9 cellular contexts compared by ENCODE assay signal in genomic region chr3:120450261-120450913, GRCh38. TPM values are rescaled to one million over a fixed set of nuclear protein-coding genes. Genes with fewer than 3 reads are reported as not detected.
A peak's percentile ranks its signal among the peaks of the same experiment; 100 is the strongest.
DNase-seq lines count a peak whose midpoint lies in the region; ATAC-seq and TF ChIP-seq lines count a peak whose summit lies in the region.
"Had no signal": no experiment of that assay in that cellular context is flagged by ENCODE, and none has a peak within 500 bp of the region (broad histone marks: within the 10 kb centered on the region; RNA-seq: fewer than 3 reads in every experiment).

No MANE protein-coding gene starts in this region.

- in situ Hi-C loops in gastrocnemius medialis (cut with MboI; ENCODE audit: low sequenced_read_pairs in 4 of 4): no loop called here

- H3K4me2 ChIP-seq in hepatocyte: peak overlapping the region; percentile 92

- H4K20me1 ChIP-seq in hepatocyte (ENCODE audit: insufficient read depth, poor library complexity, severe bottlenecking): peaks cover 12% of the 10 kb centered on the region

- peak overlapping the region; percentile 83 for H2AFZ ChIP-seq in hepatocyte

- 0 to 1% (median 0%) methylated on average over 46 to 66 of the region's 66 CpGs for WGBS in adipose tissue, 3 donors
- 1% methylated on average over 53 of the region's 66 CpGs for WGBS in hepatocyte (ENCODE audit: low lambda C conversion rate, missing lambda C conversion rate)

- no peak for TF ChIP-seq CTCF in hepatocyte (IDR thresholded peaks at IDR 0.05; ENCODE audit: poor library complexity)
- TF ChIP-seq CTCF in gastrocnemius medialis (IDR thresholded peaks at IDR 0.05 in 4 of 5, conservative IDR thresholded peaks at IDR 0.05 in 1 of 5): no peak

- no peaks in the 10 kb centered on the region for H3K27me3 ChIP-seq in hepatocyte
- H3K27me3 ChIP-seq in gastrocnemius medialis: peaks cover 0 to 6% (median 0%) of the 10 kb centered on the region in 3 donors

- H3K36me3 ChIP-seq in hepatocyte (replicated peaks; ENCODE audit: insufficient read depth, low read depth): no peaks in the 10 kb centered on the region
- no peaks in the 10 kb centered on the region for H3K36me3 ChIP-seq in gastrocnemius medialis

- H3K4me1 ChIP-seq in hepatocyte (ENCODE audit: insufficient read depth) (peaks cover 16% of the 10 kb centered on the region), gastrocnemius medialis (peaks cover 12 to 16% of the 10 kb centered on the region in 2 donors)

- no peaks in the 10 kb centered on the region for H3K9me3 ChIP-seq in hepatocyte (ENCODE audit: low read depth)
- no peaks in the 10 kb centered on the region for H3K9me3 ChIP-seq in gastrocnemius medialis

- peak; percentile 81 for DNase-seq in DMS 273 (lab: John Stamatoyannopoulos, UW; ENCODE audit: unreplicated experiment)
- DNase-seq in DMS 273 treated with DMSO at 0.1 percent for 48 hours (lab: John Stamatoyannopoulos, UW): no peak
- DNase-seq in LoVo (ENCODE audit: low spot score): peak; percentile 18
- peak; percentile 47 for DNase-seq in hepatocyte (ENCODE audit: low spot score)
- no peak for DNase-seq in gastrocnemius medialis
- no peak for DNase-seq in NCI-H2196 treated with DMSO at 0.1 percent for 48 hours (lab: John Stamatoyannopoulos, UW; ENCODE audit: unreplicated experiment)

- ATAC-seq in gastrocnemius medialis (peak; percentile 35 to 38), GM21367 (IDR thresholded peaks at IDR 0.05; ENCODE audit: unreplicated experiment) (no peak)

- H3K27ac ChIP-seq in adipose tissue (ENCODE audit: low read depth, low read length): peak overlapping the region; percentile 61
- peak overlapping the region; percentile 92 for H3K27ac ChIP-seq in hepatocyte
- peak overlapping the region; percentile 67 to 81 (median 74) for H3K27ac ChIP-seq in gastrocnemius medialis
- H3K27ac ChIP-seq: 22Rv1 had no signal

- H3K79me2 ChIP-seq in hepatocyte: peaks cover 40% of the 10 kb centered on the region

- no peaks in the 10 kb centered on the region for H3K9me2 ChIP-seq in hepatocyte (replicated peaks; ENCODE audit: insufficient read depth)

- H3K4me3 ChIP-seq in hepatocyte: peak overlapping the region; percentile 97
- H3K4me3 ChIP-seq in gastrocnemius medialis: peak overlapping the region; percentile 66 to 84 (median 79)

- intact Hi-C loops in gastrocnemius medialis (cut with DNase I; ENCODE audit: low total_unique reads): no loop called here

- TF ChIP-seq POLR2A in gastrocnemius medialis (IDR thresholded peaks at IDR 0.05): no peak

RNA-seq across cellular contexts. Expression of gene FSTL1, which starts 0.4 kb away (rescaled TPM):
- 100 to 1,000 TPM in 2 of 3 donors, 10 to 100 TPM in 1; 41.6 to 259 (median 153) TPM for polyA plus RNA-seq in adipose tissue
- total RNA-seq in hepatocyte: 344 and 390 TPM in 2 replicates
- 183 and 195 TPM in 2 replicates for polyA plus RNA-seq in hepatocyte
- total RNA-seq in gastrocnemius medialis: 10 to 100 TPM; 33.4 to 77.5 (median 44.0) TPM

Comparison
In these comparisons a context has a peak if more than half of its experiments do, and no peak if none do; other contexts are left out.
1. DNase-seq: peak in DMS 273 (single experiment), LoVo (single experiment) and hepatocyte (single experiment); none in DMS 273 treated with DMSO at 0.1 percent for 48 hours (single experiment), gastrocnemius medialis (0 of 2) and NCI-H2196 treated with DMSO at 0.1 percent for 48 hours (single experiment).
2. Peak in every context shown above with its lines, with median percentiles within 50 percentile points of each other: H3K27ac ChIP-seq.